In genomic region chr9:117487555-117488175, GRCh38 we compare ENCODE assay signal across 1 cellular context.
TF ChIP-seq lines count a peak whose summit lies in the region.

No MANE protein-coding gene starts in this region.

TF ChIP-seq in HepG2, 621 proteins besides CTCF, POLR2A, EP300 and RAD21 (continued from another document and continues in another):
- TF ChIP-seq ZBTB39 (CRISPR knock-in tag; IDR thresholded peaks at IDR 0.05): no peak
- 0 out of 2 replicates have a peak, but pooled peaks have one; percentile 12 for TF ChIP-seq ZNF503 (CRISPR knock-in tag; IDR thresholded peaks at IDR 0.05)
- no peak for TF ChIP-seq ZNF337 (CRISPR knock-in tag; IDR thresholded peaks at IDR 0.05; ENCODE audit: borderline replicate concordance, low read depth)
- peak; percentile 82 for TF ChIP-seq CBX1 (IDR thresholded peaks at IDR 0.05; ENCODE audit: low read depth)
- no peak; the same call in 1 of the 2 replicates for TF ChIP-seq ZNF12 (CRISPR knock-in tag; IDR thresholded peaks at IDR 0.05)
- TF ChIP-seq ZNF713 (CRISPR knock-in tag; IDR thresholded peaks at IDR 0.05): 0 out of 2 replicates have a peak, but pooled peaks have one; percentile 59
- TF ChIP-seq RFXANK (CRISPR knock-in tag; IDR thresholded peaks at IDR 0.05): no peak
- no peak for TF ChIP-seq U2AF1 (optimal IDR thresholded peaks at IDR 0.05; ENCODE audit: low read depth, low read length)
- TF ChIP-seq AKAP8 (CRISPR knock-in tag; IDR thresholded peaks at IDR 0.05): no peak
- TF ChIP-seq POLR2AphosphoS5 (IDR thresholded peaks at IDR 0.05; ENCODE audit: low read depth, low read length): no peak
- 0 out of 2 replicates have a peak, but pooled peaks have one; percentile 33 for TF ChIP-seq RARG (CRISPR knock-in tag; IDR thresholded peaks at IDR 0.05; ENCODE audit: low read depth)
- peak; percentile 85; the same call in 1 of the 2 replicates for TF ChIP-seq ZNF691 (CRISPR knock-in tag; IDR thresholded peaks at IDR 0.05; ENCODE audit: borderline replicate concordance, low read depth)
- TF ChIP-seq PHF8 (CRISPR knock-in tag; IDR thresholded peaks at IDR 0.05): no peak; the same call in 1 of the 2 replicates
- no peak for TF ChIP-seq ZFP41 (CRISPR knock-in tag; IDR thresholded peaks at IDR 0.05; ENCODE audit: borderline replicate concordance)
- TF ChIP-seq BCLAF1 (IDR thresholded peaks at IDR 0.05): no peak
- no peak for TF ChIP-seq ZNF546 (CRISPR knock-in tag; conservative IDR thresholded peaks at IDR 0.05)
- peak; percentile 86; the same call in 1 of the 2 replicates for TF ChIP-seq MEIS1 (CRISPR knock-in tag; IDR thresholded peaks at IDR 0.05; ENCODE audit: borderline replicate concordance)
- TF ChIP-seq ZNF768 (CRISPR knock-in tag; IDR thresholded peaks at IDR 0.05): peak; percentile 61; the same call in 1 of the 2 replicates
- TF ChIP-seq ZNF230 (CRISPR knock-in tag; IDR thresholded peaks at IDR 0.05): peak; percentile 70; the same call in 1 of the 2 replicates
- no peak for TF ChIP-seq TERF1 (CRISPR knock-in tag; IDR thresholded peaks at IDR 0.05)
- no peak for TF ChIP-seq PTBP1 (IDR thresholded peaks at IDR 0.05; ENCODE audit: low read depth, low read length, poor library complexity, severe bottlenecking)
- TF ChIP-seq ZFP90 (CRISPR knock-in tag; IDR thresholded peaks at IDR 0.05; ENCODE audit: borderline replicate concordance): peak; percentile 63; the same call in 1 of the 2 replicates
- TF ChIP-seq PAWR (CRISPR knock-in tag; IDR thresholded peaks at IDR 0.05; ENCODE audit: borderline replicate concordance): no peak
- no peak for TF ChIP-seq RNF219 (CRISPR knock-in tag; IDR thresholded peaks at IDR 0.05)
- peak; percentile 69; the same call in 1 of the 2 replicates for TF ChIP-seq NRL (CRISPR knock-in tag; IDR thresholded peaks at IDR 0.05; ENCODE audit: borderline replicate concordance)
- TF ChIP-seq NBN (conservative IDR thresholded peaks at IDR 0.05): no peak
- 0 out of 2 replicates have a peak, but pooled peaks have one; percentile 28 for TF ChIP-seq TFDP2 (CRISPR knock-in tag; IDR thresholded peaks at IDR 0.05)
- peak; percentile 40; the same call in 1 of the 2 replicates for TF ChIP-seq GLI4 (CRISPR knock-in tag; IDR thresholded peaks at IDR 0.05; ENCODE audit: borderline replicate concordance)
- TF ChIP-seq ZNF367 (CRISPR knock-in tag; IDR thresholded peaks at IDR 0.05; ENCODE audit: borderline replicate concordance): no peak
- TF ChIP-seq NFKB2 (CRISPR knock-in tag; IDR thresholded peaks at IDR 0.05; ENCODE audit: borderline replicate concordance): peak; percentile 84; the same call in 1 of the 2 replicates
- TF ChIP-seq TBX2 (CRISPR knock-in tag; IDR thresholded peaks at IDR 0.05; ENCODE audit: borderline replicate concordance): peak; percentile 52; the same call in 1 of the 2 replicates
- no peak for TF ChIP-seq ZFP1 (CRISPR knock-in tag; IDR thresholded peaks at IDR 0.05)
- peak; percentile 64; the same call in 1 of the 2 replicates for TF ChIP-seq ZBTB20 (CRISPR knock-in tag; IDR thresholded peaks at IDR 0.05; ENCODE audit: borderline replicate concordance, low read depth)
- no peak for TF ChIP-seq MTF2 (CRISPR knock-in tag; IDR thresholded peaks at IDR 0.05; ENCODE audit: borderline replicate concordance)
- TF ChIP-seq ZNF382 (CRISPR knock-in tag; IDR thresholded peaks at IDR 0.05; ENCODE audit: borderline replicate concordance): no peak
- TF ChIP-seq PRDM15 (CRISPR knock-in tag; IDR thresholded peaks at IDR 0.05): no peak; the same call in 1 of the 2 replicates
- TF ChIP-seq ZNF782 (CRISPR knock-in tag; IDR thresholded peaks at IDR 0.05; ENCODE audit: borderline replicate concordance): no peak
- peak; percentile 68 for TF ChIP-seq PAXIP1 (CRISPR knock-in tag; conservative IDR thresholded peaks at IDR 0.05)
- TF ChIP-seq GTF2F1 (IDR thresholded peaks at IDR 0.05; ENCODE audit: low read length): no peak
- peak; percentile 83 for TF ChIP-seq ZNF792 (CRISPR knock-in tag; IDR thresholded peaks at IDR 0.05)
- no peak for TF ChIP-seq ZC3H13 (CRISPR knock-in tag; IDR thresholded peaks at IDR 0.05)
- TF ChIP-seq ARHGAP35 (CRISPR knock-in tag; IDR thresholded peaks at IDR 0.05; ENCODE audit: borderline replicate concordance): no peak
